1 cellular context compared by ENCODE assay signal in genomic region chr11:12506502-12506921, GRCh38.
TF ChIP-seq lines count a peak whose summit lies in the region.

No MANE protein-coding gene starts in this region.

TF ChIP-seq in IMR-90, 13 proteins besides CTCF, POLR2A, EP300 and RAD21 (continued from another document):
- no peak for TF ChIP-seq MXI1 (IDR thresholded peaks at IDR 0.05; ENCODE audit: borderline replicate concordance, low read depth, low read length)
- TF ChIP-seq MAZ (IDR thresholded peaks at IDR 0.05; ENCODE audit: borderline replicate concordance, low read depth, low read length): no peak
- no peak for TF ChIP-seq BHLHE40 (IDR thresholded peaks at IDR 0.05; ENCODE audit: low read depth, low read length)
- TF ChIP-seq RCOR1 (IDR thresholded peaks at IDR 0.05; ENCODE audit: insufficient replicate concordance, low read length): no peak
- TF ChIP-seq CHD1 (IDR thresholded peaks at IDR 0.05; ENCODE audit: low read depth, low read length): no peak
- no peak for TF ChIP-seq NFE2L2 (IDR thresholded peaks at IDR 0.05; ENCODE audit: low read depth, low read length)
- TF ChIP-seq FOS (IDR thresholded peaks at IDR 0.05; ENCODE audit: low read depth, low read length): no peak
- TF ChIP-seq RFX5 (IDR thresholded peaks at IDR 0.05; ENCODE audit: low read depth, low read length): no peak
- no peak for TF ChIP-seq CEBPB (IDR thresholded peaks at IDR 0.05; ENCODE audit: low read depth, low read length)
- no peak for TF ChIP-seq SMC3 (IDR thresholded peaks at IDR 0.05; ENCODE audit: low read depth, low read length)
